ENCODE assay signal across 9 cellular contexts in the genomic region with DNA sequence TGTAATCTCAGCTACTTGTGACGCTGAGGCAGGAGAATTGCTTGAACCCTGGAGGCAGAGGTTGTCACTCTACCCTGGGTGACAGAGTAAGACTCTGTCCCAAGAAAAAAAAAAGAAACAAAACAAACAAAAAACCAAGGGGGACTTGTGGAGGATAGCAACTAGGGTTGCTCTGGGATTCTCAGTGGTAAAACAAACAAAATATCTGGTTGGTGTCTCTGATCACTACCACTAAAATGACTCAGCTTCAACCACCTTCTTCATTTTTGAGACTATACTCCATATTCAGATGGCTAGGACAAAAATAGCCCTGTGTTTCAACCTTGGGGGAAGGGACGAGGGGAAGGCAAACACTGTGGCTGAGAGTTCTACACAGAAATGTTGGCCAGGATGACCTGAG.
DNase-seq lines count a peak whose midpoint lies in the region; ATAC-seq and TF ChIP-seq lines count a peak whose summit lies in the region.
"Had no signal": no experiment of that assay in that cellular context is flagged by ENCODE, and none has a peak within 500 bp of the region (broad histone marks: within the 10 kb centered on the region; RNA-seq: fewer than 3 reads in every experiment).

No MANE protein-coding gene starts in this region.

- peak; percentile 88 for ATAC-seq in GM18511 (IDR thresholded peaks at IDR 0.05; ENCODE audit: unreplicated experiment)
- ATAC-seq in GM21619 (IDR thresholded peaks at IDR 0.05; ENCODE audit: unreplicated experiment): peak; percentile 89
- ATAC-seq in HG03521 (IDR thresholded peaks at IDR 0.05; ENCODE audit: unreplicated experiment): peak; percentile 85
- ATAC-seq in mucosa of descending colon: no peak

- DNase-seq in glomerular visceral epithelial cell (ENCODE audit: extremely low spot score): peak; percentile 49
- no peak for DNase-seq in SHP77 (lab: John Stamatoyannopoulos, UW)
- no peak for DNase-seq in A673 (ENCODE audit: low spot score)
- DNase-seq in DMS79 (lab: John Stamatoyannopoulos, UW): no peak
- DNase-seq in mucosa of descending colon: no peak

- H3K9me3 ChIP-seq in A673 (ENCODE audit: low read depth, low read length, poor library complexity, severe bottlenecking) (no peaks in the 10 kb centered on the region), mucosa of descending colon (no peaks in the 10 kb centered on the region)

- no TSS peak for BruUV-seq in A673 (replicated peaks; lab: Mats Ljungman, UMichigan)

- POLR2A ChIA-PET in A673 (lab: Charles Lee; ENCODE audit: low non-redundant PET): no interaction called here

- no peak overlapping the region for H3K27ac ChIP-seq in A673 (ENCODE audit: low read depth, low read length, poor library complexity, severe bottlenecking)
- H3K27ac ChIP-seq: skin epidermis had no signal

- H3K4me3 ChIP-seq in A673 (ENCODE audit: low read depth, low read length, poor library complexity, severe bottlenecking) (no peak overlapping the region), mucosa of descending colon (no peak overlapping the region)
- H3K4me3 ChIP-seq: skin epidermis had no signal

- intact Hi-C loops in A673 (cut with micrococcal nuclease; ENCODE audit: unreplicated experiment): no loop called here
- intact Hi-C loops in mucosa of descending colon (cut with DNase I, micrococcal nuclease): no loop called here

- H3K27me3 ChIP-seq in A673 (replicated peaks; ENCODE audit: insufficient read depth, low read depth, low read length, poor library complexity): no peaks in the 10 kb centered on the region

- TF ChIP-seq CTCF in A673 (conservative IDR thresholded peaks at IDR 0.05; ENCODE audit: low read depth, low read length) (no peak), mucosa of descending colon (IDR thresholded peaks at IDR 0.05) (no peak)

- H3K36me3 ChIP-seq in A673 (ENCODE audit: insufficient read depth, low read length, poor library complexity, severe bottlenecking) (no peaks in the 10 kb centered on the region), mucosa of descending colon (ENCODE audit: low read depth) (no peaks in the 10 kb centered on the region)

- H3K4me1 ChIP-seq in A673 (ENCODE audit: insufficient read depth, low read length, poor library complexity, severe bottlenecking) (no peaks in the 10 kb centered on the region), mucosa of descending colon (ENCODE audit: low read depth) (no peaks in the 10 kb centered on the region)

- CTCF ChIA-PET in A673 (lab: Charles Lee): no interaction called here
